ENCODE assay signal across 24 cellular contexts in the genomic region with DNA sequence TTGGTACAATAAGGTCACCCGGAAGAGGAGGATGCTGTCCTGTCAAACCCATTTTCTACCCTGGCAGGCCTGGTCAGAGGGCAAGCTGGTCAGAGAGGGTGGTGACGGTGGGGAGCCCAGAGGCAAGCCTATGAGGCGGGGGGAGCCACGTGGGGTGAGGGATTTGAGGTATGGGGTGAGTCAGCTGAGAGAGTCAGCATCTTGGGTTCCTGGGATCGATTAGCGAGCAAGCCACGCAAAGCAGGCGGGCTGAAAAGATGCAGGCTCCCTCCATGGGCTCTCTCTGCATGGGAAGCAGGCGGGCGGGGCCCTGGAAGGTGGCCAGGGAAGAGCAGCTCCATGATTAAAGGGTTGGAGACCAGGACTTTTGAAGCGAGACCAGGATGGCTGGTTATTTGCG. TPM values are rescaled to one million over a fixed set of nuclear protein-coding genes. Genes with fewer than 3 reads are reported as not detected.
DNase-seq lines count a peak whose midpoint lies in the region; ATAC-seq and TF ChIP-seq lines count a peak whose summit lies in the region.
"Had no signal": no experiment of that assay in that cellular context is flagged by ENCODE, and none has a peak within 500 bp of the region (broad histone marks: within the 10 kb centered on the region; RNA-seq: fewer than 3 reads in every experiment).

No MANE protein-coding gene starts in this region.

- POLR2A ChIA-PET in RWPE1 (lab: Yijun Ruan, JAX; ENCODE audit: low non-redundant PET) = no interaction called here

- no peak overlapping the region for H3K27ac ChIP-seq in RWPE1
- H3K27ac ChIP-seq: A549, colonic mucosa, esophagus muscularis mucosa, spleen, tibial artery had no signal

- H3K4me1 Mint-ChIP-seq in stimulated activated naive B cell treated with anti-CD40 and anti-IgM and Interleukin-4, amounts not matched to agents 10 μg/mL and 1 μg/mL and 100 μg/mL, for 72 hours = peaks cover 23 to 33% of the 10 kb centered on the region in 2 donors
- no peaks in the 10 kb centered on the region for H3K4me1 Mint-ChIP-seq in activated T-cell treated with anti-CD3 and anti-CD28 coated beads, Interleukin-2, amount 50 U/mL, for 72 hours (ENCODE audit: low read depth)
- H3K4me1 Mint-ChIP-seq: CD4-positive, CD25-positive, alpha-beta regulatory T cell had no signal

- peak overlapping the region; percentile 81 for H3K27ac Mint-ChIP-seq in stimulated activated naive B cell treated with anti-CD40 and anti-IgM and Interleukin-4, amounts not matched to agents 10 μg/mL and 1 μg/mL and 100 μg/mL, for 72 hours
- no peak overlapping the region for H3K27ac Mint-ChIP-seq in activated T-cell treated with anti-CD3 and anti-CD28 coated beads, Interleukin-2, amount 50 U/mL, for 72 hours
- H3K27ac Mint-ChIP-seq: CD4-positive, CD25-positive, alpha-beta regulatory T cell; effector memory CD8-positive, alpha-beta T cell; stimulated activated naive CD8-positive, alpha-beta T cell treated with anti-CD3 and anti-CD28 coated beads, Interleukin-15, Interleukin-2, amounts not matched to agents 100 ng/mL and 50 ng/mL, for 24 hours had no signal

- no peaks in the 10 kb centered on the region for H3K36me3 Mint-ChIP-seq in stimulated activated naive B cell treated with anti-CD40 and anti-IgM and Interleukin-4, amounts not matched to agents 10 μg/mL and 1 μg/mL and 100 μg/mL, for 72 hours
- no peaks in the 10 kb centered on the region for H3K36me3 Mint-ChIP-seq in activated T-cell treated with anti-CD3 and anti-CD28 coated beads, Interleukin-2, amount 50 U/mL, for 72 hours (ENCODE audit: insufficient read depth in 2 of 2)
- H3K36me3 Mint-ChIP-seq: CD4-positive, CD25-positive, alpha-beta regulatory T cell had no signal

- no peak for ATAC-seq in stimulated activated naive B cell treated with anti-CD40 and anti-IgM and Interleukin-4, amounts not matched to agents 10 μg/mL and 1 μg/mL and 100 μg/mL, for 72 hours (replicated peaks)
- ATAC-seq in activated T-cell treated with anti-CD3 and anti-CD28 coated beads, Interleukin-2, amount 50 U/mL, for 72 hours (replicated peaks in 1 of 2) = no peak
- ATAC-seq: A549; activated CD4-positive, CD25-positive, alpha-beta regulatory T cell treated with anti-CD3 and anti-CD28 coated beads, Interleukin-2, amount 50 U/mL, for 24 hours; effector memory CD8-positive, alpha-beta T cell; HepG2 had no signal

- CTCF ChIA-PET in RWPE1 (lab: Yijun Ruan, JAX) = no interaction called here

- H3K27me3 Mint-ChIP-seq in stimulated activated naive B cell treated with anti-CD40 and anti-IgM and Interleukin-4, amounts not matched to agents 10 μg/mL and 1 μg/mL and 100 μg/mL, for 72 hours = peaks cover 7 to 18% of the 10 kb centered on the region in 2 donors
- H3K27me3 Mint-ChIP-seq in activated T-cell treated with anti-CD3 and anti-CD28 coated beads, Interleukin-2, amount 50 U/mL, for 72 hours (ENCODE audit: low read depth) = peaks cover 11% of the 10 kb centered on the region

- DNase-seq in NCI-H748 (lab: John Stamatoyannopoulos, UW; ENCODE audit: unreplicated experiment) = peak; percentile 20
- no peak for DNase-seq in NCI-H748 treated with DMSO at 0.1 percent for 48 hours (lab: John Stamatoyannopoulos, UW)
- peak; percentile 24 for DNase-seq in GM04503 (ENCODE audit: low read depth)
- peak; percentile 13 for DNase-seq in astrocyte of the hippocampus (ENCODE audit: low read depth, low spot score)
- DNase-seq in stimulated activated naive B cell treated with anti-CD40 and anti-IgM and Interleukin-4, amounts not matched to agents 10 μg/mL and 1 μg/mL and 100 μg/mL, for 72 hours = no peak
- DNase-seq in RWPE1 (ENCODE audit: low spot score) = no peak
- DNase-seq in nucleus accumbens (lab: John Stamatoyannopoulos, UW) = no peak
- DNase-seq in activated T-cell treated with anti-CD3 and anti-CD28 coated beads, Interleukin-2, amount 50 U/mL, for 72 hours = no peak
- DNase-seq: activated T-cell treated with anti-CD3 and anti-CD28 coated beads, Interleukin-2, amount 50 U/mL, for 1 hour; CD4-positive, CD25-positive, alpha-beta regulatory T cell; colonic mucosa; effector memory CD8-positive, alpha-beta T cell; GF-D8; NCI-H1105; NCI-H2029; NCI-H510A treated with DMSO at 0.1 percent for 48 hours; spleen; stimulated activated CD4-positive, alpha-beta T cell treated with anti-CD3 and anti-CD28 coated beads, Interleukin-4, amount 100 ng/mL, for 1 hour; tibial artery had no signal

- H3K9me3 Mint-ChIP-seq in stimulated activated naive B cell treated with anti-CD40 and anti-IgM and Interleukin-4, amounts not matched to agents 10 μg/mL and 1 μg/mL and 100 μg/mL, for 72 hours = no peaks in the 10 kb centered on the region
- H3K9me3 Mint-ChIP-seq in activated T-cell treated with anti-CD3 and anti-CD28 coated beads, Interleukin-2, amount 50 U/mL, for 72 hours = no peaks in the 10 kb centered on the region
- H3K9me3 Mint-ChIP-seq: effector memory CD8-positive, alpha-beta T cell; stimulated activated naive CD8-positive, alpha-beta T cell treated with anti-CD3 and anti-CD28 coated beads, Interleukin-15, Interleukin-2, amounts not matched to agents 100 ng/mL and 50 ng/mL, for 24 hours had no signal

- H3K4me3 Mint-ChIP-seq in stimulated activated naive B cell treated with anti-CD40 and anti-IgM and Interleukin-4, amounts not matched to agents 10 μg/mL and 1 μg/mL and 100 μg/mL, for 72 hours = no peak overlapping the region
- H3K4me3 Mint-ChIP-seq in activated T-cell treated with anti-CD3 and anti-CD28 coated beads, Interleukin-2, amount 50 U/mL, for 72 hours = no peak overlapping the region
- H3K4me3 Mint-ChIP-seq: CD4-positive, CD25-positive, alpha-beta regulatory T cell; effector memory CD8-positive, alpha-beta T cell; stimulated activated naive CD8-positive, alpha-beta T cell treated with anti-CD3 and anti-CD28 coated beads, Interleukin-15, Interleukin-2, amounts not matched to agents 100 ng/mL and 50 ng/mL, for 24 hours had no signal

- no peak for TF ChIP-seq CTCF in RWPE1 (conservative IDR thresholded peaks at IDR 0.05; ENCODE audit: low read depth)

RNA-seq across cellular contexts. Expression of a gene that starts 48.1 kb away (rescaled TPM):
- 10 to 100 TPM; 27.9 to 28.1 TPM for total RNA-seq in activated T-cell treated with anti-CD3 and anti-CD28 coated beads, Interleukin-2, amount 50 U/mL, for 72 hours

Comparison
In these comparisons a context has a peak if more than half of its experiments do, and no peak if none do; other contexts are left out.
1. DNase-seq: peak in NCI-H748 (single experiment), GM04503 (single experiment) and astrocyte of the hippocampus (single experiment); none in NCI-H748 treated with DMSO at 0.1 percent for 48 hours (single experiment), stimulated activated naive B cell treated with anti-CD40 and anti-IgM and Interleukin-4, amounts not matched to agents 10 μg/mL and 1 μg/mL and 100 μg/mL, for 72 hours (single experiment), RWPE1 (single experiment), nucleus accumbens (0 of 56) and activated T-cell treated with anti-CD3 and anti-CD28 coated beads, Interleukin-2, amount 50 U/mL, for 72 hours (0 of 2).